ENCODE assay signal across 8 cellular contexts in genomic region chr3:57397175-57398026, GRCh38.
DNase-seq lines count a peak whose midpoint lies in the region; ATAC-seq, FAIRE-seq and TF ChIP-seq lines count a peak whose summit lies in the region.

No MANE protein-coding gene starts in this region.

- peak; percentile 95 to 98 for ATAC-seq in A549
- peak; percentile 90 for ATAC-seq in HG02623 (IDR thresholded peaks at IDR 0.05; ENCODE audit: unreplicated experiment)
- ATAC-seq in memory B cell (ENCODE audit: low read depth), result peak; percentile 97
- ATAC-seq in stimulated activated naive B cell treated with anti-CD40 and anti-IgM and Interleukin-4, amounts not matched to agents 10 μg/mL and 1 μg/mL and 100 μg/mL, for 72 hours (replicated peaks), result peak; percentile 97

- H3K4me1 Mint-ChIP-seq in memory B cell, result peaks cover 15% of the 10 kb centered on the region
- H3K4me1 Mint-ChIP-seq in stimulated activated naive B cell treated with anti-CD40 and anti-IgM and Interleukin-4, amounts not matched to agents 10 μg/mL and 1 μg/mL and 100 μg/mL, for 72 hours, result peaks cover 14 to 21% of the 10 kb centered on the region in 2 donors

- TF ChIP-seq CTCF in A549 (IDR thresholded peaks at IDR 0.05) (peak; percentile 71), GM12873 (IDR thresholded peaks at IDR 0.05; ENCODE audit: insufficient read depth, low read depth, low read length, missing control alignments) (peak; percentile 98), NB4 (IDR thresholded peaks at IDR 0.05; ENCODE audit: low read depth, low read length) (peak; percentile 96), choroid plexus epithelial cell (conservative IDR thresholded peaks at IDR 0.05; ENCODE audit: low read depth, low read length) (peak; percentile 99)

- no peak for TF ChIP-seq EP300 in A549 (IDR thresholded peaks at IDR 0.05)

- no peaks in the 10 kb centered on the region for H3K4me1 ChIP-seq in A549

- H3K4me3 ChIP-seq in A549 (no peak overlapping the region), NB4 (ENCODE audit: low read depth, low read length) (no peak overlapping the region), choroid plexus epithelial cell (ENCODE audit: low read depth, low read length) (no peak overlapping the region)

- peak overlapping the region; percentile 52 for H3K4me2 ChIP-seq in A549

- no peak overlapping the region for H3K27ac Mint-ChIP-seq in memory B cell
- H3K27ac Mint-ChIP-seq in stimulated activated naive B cell treated with anti-CD40 and anti-IgM and Interleukin-4, amounts not matched to agents 10 μg/mL and 1 μg/mL and 100 μg/mL, for 72 hours, result peak overlapping the region; percentile 10

- peaks cover 2% of the 10 kb centered on the region for H3K36me3 Mint-ChIP-seq in memory B cell
- peaks cover 3 to 4% of the 10 kb centered on the region in 2 donors for H3K36me3 Mint-ChIP-seq in stimulated activated naive B cell treated with anti-CD40 and anti-IgM and Interleukin-4, amounts not matched to agents 10 μg/mL and 1 μg/mL and 100 μg/mL, for 72 hours

- 0% methylated on average over 3 of the region's 3 CpGs for WGBS in A549 (ENCODE audit: missing lambda C conversion rate)

- H3K9me3 Mint-ChIP-seq in memory B cell, result peaks cover 2% of the 10 kb centered on the region
- H3K9me3 Mint-ChIP-seq in stimulated activated naive B cell treated with anti-CD40 and anti-IgM and Interleukin-4, amounts not matched to agents 10 μg/mL and 1 μg/mL and 100 μg/mL, for 72 hours, result peaks cover 3 to 6% of the 10 kb centered on the region in 2 donors

- TF ChIP-seq RAD21 in A549 (conservative IDR thresholded peaks at IDR 0.05 in 1 of 2, IDR thresholded peaks at IDR 0.05 in 1 of 2), result peak; percentile 78 to 87

- no peak for TF ChIP-seq POLR2A in A549 (IDR thresholded peaks at IDR 0.05; ENCODE audit: low read length)
- TF ChIP-seq POLR2A in NB4 (IDR thresholded peaks at IDR 0.05; ENCODE audit: extremely low read depth, insufficient read length), result no peak

- peaks cover 6% of the 10 kb centered on the region for H3K27me3 Mint-ChIP-seq in memory B cell
- no peaks in the 10 kb centered on the region for H3K27me3 Mint-ChIP-seq in stimulated activated naive B cell treated with anti-CD40 and anti-IgM and Interleukin-4, amounts not matched to agents 10 μg/mL and 1 μg/mL and 100 μg/mL, for 72 hours

- CTCF ChIA-PET in A549 (lab: Yijun Ruan, JAX), result interaction anchor here (0.6 to 2.4 kb wide), 31 partner anchors 8 to 553 kb away, joined by 3 to 12 read pairs (median 4); partner anchors contain the start of gene PDE12

- POLR2A ChIA-PET in A549 (lab: Yijun Ruan, JAX), result interaction anchor here (0.8 to 1.1 kb wide), 2 partner anchors 159 to 200 kb away, joined by 3 to 7 read pairs; partner anchors contain the start of genes ARF4 and PDE12

- peak overlapping the region; percentile 8 for H3K4me3 Mint-ChIP-seq in memory B cell
- peak overlapping the region; percentile 8 to 22 for H3K4me3 Mint-ChIP-seq in stimulated activated naive B cell treated with anti-CD40 and anti-IgM and Interleukin-4, amounts not matched to agents 10 μg/mL and 1 μg/mL and 100 μg/mL, for 72 hours

- H3K27ac ChIP-seq in A549, result peak overlapping the region; percentile 7 to 61; a peak in 2 of 6 replicates

- peak; percentile 38 to 65 for DNase-seq in A549 (ENCODE audit: low read depth in 1 of 2, low spot score in 1 of 2)
- DNase-seq in NB4 (ENCODE audit: low read depth), result peak; percentile 77
- DNase-seq in activated CD4-positive, alpha-beta T cell treated with anti-CD3 and anti-CD28 coated beads for 1 hour, result peak; percentile 30
- DNase-seq in choroid plexus epithelial cell (ENCODE audit: low read depth), result peak; percentile 80
- DNase-seq in memory B cell (ENCODE audit: low spot score in 2 of 2), result peak; percentile 38 to 52
- DNase-seq in stimulated activated naive B cell treated with anti-CD40 and anti-IgM and Interleukin-4, amounts not matched to agents 10 μg/mL and 1 μg/mL and 100 μg/mL, for 72 hours, result peak; percentile 57

- FAIRE-seq in A549 (lab: Jason Lieb, UNC), result no peak

- no peaks in the 10 kb centered on the region for H3K9me3 ChIP-seq in A549

TF ChIP-seq in A549, 52 proteins besides CTCF, POLR2A, EP300 and RAD21:
- TF ChIP-seq SREBF2 (IDR thresholded peaks at IDR 0.05), result no peak
- TF ChIP-seq SMC3 (IDR thresholded peaks at IDR 0.05), result peak; percentile 78
- no peak for TF ChIP-seq EHMT2 (IDR thresholded peaks at IDR 0.05; ENCODE audit: low read depth)
- no peak for TF ChIP-seq ESRRA (IDR thresholded peaks at IDR 0.05; ENCODE audit: borderline replicate concordance, low read length)
- TF ChIP-seq CBX8 (IDR thresholded peaks at IDR 0.05), result no peak

Comparison
In these comparisons a context has a peak if more than half of its experiments do, and no peak if none do; other contexts are left out.
1. DNase-seq: peak in every context shown above with its lines; median percentile 80 in choroid plexus epithelial cell; 77 in NB4; 57 in stimulated activated naive B cell treated with anti-CD40 and anti-IgM and Interleukin-4, amounts not matched to agents 10 μg/mL and 1 μg/mL and 100 μg/mL, for 72 hours; 52 in A549; 45 in memory B cell; 30 in activated CD4-positive, alpha-beta T cell treated with anti-CD3 and anti-CD28 coated beads for 1 hour.